Comparison of ENCODE assay signal across 18 cellular contexts in genomic region chr5:127876384-127876783, GRCh38.
A peak's percentile ranks its signal among the peaks of the same experiment; 100 is the strongest.
DNase-seq lines count a peak whose midpoint lies in the region; ATAC-seq and TF ChIP-seq lines count a peak whose summit lies in the region.
"Had no signal": no experiment of that assay in that cellular context is flagged by ENCODE, and none has a peak within 500 bp of the region (broad histone marks: within the 10 kb centered on the region; RNA-seq: fewer than 3 reads in every experiment).

No MANE protein-coding gene starts in this region.

- H3K9ac ChIP-seq in IMR-90 (ENCODE audit: low read depth, low read length): no peak overlapping the region

- ATAC-seq in IMR-90 (ENCODE audit: low read depth) (no peak), mucosa of descending colon (peak; percentile 51)

- no peak overlapping the region for H3K4me3 ChIP-seq in ACC112 (ENCODE audit: low read depth, low read length)
- H3K4me3 ChIP-seq in IMR-90 (ENCODE audit: insufficient read depth, low read depth, low read length): no peak overlapping the region
- no peak overlapping the region for H3K4me3 ChIP-seq in mucosa of descending colon
- H3K4me3 ChIP-seq: pancreas had no signal

- H3K9me1 ChIP-seq in IMR-90 (ENCODE audit: insufficient read depth, low read length): peaks cover 3% of the 10 kb centered on the region

- 100% methylated on average over 1 of the region's 3 CpGs; no CpG with 5 or more reads in 1 of the 2 experiments for WGBS in IMR-90 (ENCODE audit: extremely low coverage in 2 of 2, insufficient read length in 1 of 2), 2 experiments

- no peak overlapping the region for H2BK120ac ChIP-seq in IMR-90 (ENCODE audit: low read depth, low read length)

- H3K27me3 ChIP-seq in ACC112 (ENCODE audit: insufficient read depth, low read length): no peaks in the 10 kb centered on the region
- no peaks in the 10 kb centered on the region for H3K27me3 ChIP-seq in IMR-90 (ENCODE audit: control insufficient read depth, insufficient read depth, low read length)
- H3K27me3 ChIP-seq: pancreas had no signal

- H3K79me2 ChIP-seq in ACC112 (ENCODE audit: control insufficient read depth, insufficient read depth, low read length, unreplicated experiment): no peaks in the 10 kb centered on the region

- intact Hi-C loops in IMR-90 (cut with micrococcal nuclease): loop anchor here (5.0 kb wide), 1 partner anchor 314 kb away; no protein-coding TSS in a partner anchor
- intact Hi-C loops in mucosa of descending colon (cut with DNase I, micrococcal nuclease): loop anchor here in 1 of 2 donors (5.0 kb wide), 1 partner anchor 326 kb away; no protein-coding TSS in a partner anchor

- no peak overlapping the region for H3K27ac ChIP-seq in ACC112 (ENCODE audit: low read depth, low read length)
- no peak overlapping the region for H3K27ac ChIP-seq in IMR-90 (ENCODE audit: insufficient read depth, low read length)

- no peak for TF ChIP-seq POLR2A in IMR-90 (IDR thresholded peaks at IDR 0.05; ENCODE audit: low read depth, low read length)

- H3K9me3 ChIP-seq in IMR-90 (ENCODE audit: control insufficient read depth, insufficient read depth, low read length): no peaks in the 10 kb centered on the region
- no peaks in the 10 kb centered on the region for H3K9me3 ChIP-seq in mucosa of descending colon
- H3K9me3 ChIP-seq: Caco-2, pancreas had no signal

- H3K18ac ChIP-seq in IMR-90 (ENCODE audit: low read depth, low read length): no peak overlapping the region

- H3K79me1 ChIP-seq in IMR-90 (ENCODE audit: low read depth in 1 of 2, low read length in 2 of 2): no peaks in the 10 kb centered on the region

- H4K5ac ChIP-seq in IMR-90 (ENCODE audit: low read depth, low read length): no peak overlapping the region

- dilution Hi-C loops in IMR-90 (cut with HindIII; ENCODE audit: low sequenced_read_pairs, unreplicated experiment): no loop called here

- H2BK20ac ChIP-seq in IMR-90 (ENCODE audit: low read depth, low read length): no peak overlapping the region

- H3K4me1 Mint-ChIP-seq in endothelial cell (ENCODE audit: unreplicated experiment): peaks cover 16% of the 10 kb centered on the region
- H3K4me1 Mint-ChIP-seq: stimulated activated naive CD8-positive, alpha-beta T cell treated with anti-CD3 and anti-CD28 coated beads, Interleukin-15, amount 100 ng/mL, for 72 hours had no signal

- H3K9me3 Mint-ChIP-seq in endothelial cell (ENCODE audit: unreplicated experiment): no peaks in the 10 kb centered on the region
- H3K9me3 Mint-ChIP-seq: effector memory CD8-positive, alpha-beta T cell; stimulated activated naive CD8-positive, alpha-beta T cell treated with anti-CD3 and anti-CD28 coated beads, Interleukin-15, amount 100 ng/mL, for 72 hours had no signal

- H3K23ac ChIP-seq in IMR-90 (ENCODE audit: low read depth, low read length): no peak overlapping the region

- no peaks in the 10 kb centered on the region for H3K36me3 Mint-ChIP-seq in endothelial cell (ENCODE audit: low read depth, unreplicated experiment)
- H3K36me3 Mint-ChIP-seq: naive B cell had no signal

- no peak overlapping the region for H2AK9ac ChIP-seq in IMR-90 (replicated peaks; ENCODE audit: low read depth, low read length, poor library complexity)

- H3K4me1 ChIP-seq in ACC112 (ENCODE audit: control insufficient read depth, insufficient read depth, low read length, unreplicated experiment): peaks cover 29% of the 10 kb centered on the region
- H3K4me1 ChIP-seq in IMR-90 (ENCODE audit: control insufficient read depth, insufficient read depth, low read length): 0 out of 2 replicates have a peak, but pooled peaks cover 2% of the 10 kb centered on the region
- peaks cover 6% of the 10 kb centered on the region for H3K4me1 ChIP-seq in mucosa of descending colon (ENCODE audit: low read depth)
- H3K4me1 ChIP-seq: pancreas had no signal

- no peak overlapping the region for H2BK5ac ChIP-seq in IMR-90 (ENCODE audit: low read depth, low read length, poor library complexity, severe bottlenecking)

- H3K27ac Mint-ChIP-seq in endothelial cell (ENCODE audit: unreplicated experiment): no peak overlapping the region
- H3K27ac Mint-ChIP-seq: activated CD8-positive, alpha-beta T cell treated with anti-CD3 and anti-CD28 coated beads, Interleukin-2, amount 10 ng/mL, durations not matched to agents 7 days and 5 days; effector memory CD8-positive, alpha-beta T cell; naive B cell; stimulated activated naive CD8-positive, alpha-beta T cell treated with anti-CD3 and anti-CD28 coated beads, Interleukin-15, amount 100 ng/mL, for 72 hours had no signal

- no peak overlapping the region for H2AK5ac ChIP-seq in IMR-90 (ENCODE audit: low read depth, low read length)

- peaks cover 2% of the 10 kb centered on the region for H3K27me3 Mint-ChIP-seq in endothelial cell (ENCODE audit: unreplicated experiment)
- H3K27me3 Mint-ChIP-seq: stimulated activated naive CD8-positive, alpha-beta T cell treated with anti-CD3 and anti-CD28 coated beads, Interleukin-15, amount 100 ng/mL, for 72 hours had no signal

- no peak overlapping the region for H3K4me3 Mint-ChIP-seq in endothelial cell (ENCODE audit: unreplicated experiment)
- H3K4me3 Mint-ChIP-seq: activated CD8-positive, alpha-beta T cell treated with anti-CD3 and anti-CD28 coated beads, Interleukin-2, amount 10 ng/mL, durations not matched to agents 7 days and 5 days; effector memory CD8-positive, alpha-beta T cell; naive B cell; stimulated activated naive CD8-positive, alpha-beta T cell treated with anti-CD3 and anti-CD28 coated beads, Interleukin-15, amount 100 ng/mL, for 72 hours had no signal

- no peak overlapping the region for H3K4ac ChIP-seq in IMR-90 (ENCODE audit: low read depth, low read length)

- H2BK15ac ChIP-seq in IMR-90 (ENCODE audit: low read depth, low read length): no peak overlapping the region

- no peak for TF ChIP-seq CTCF in IMR-90 (conservative IDR thresholded peaks at IDR 0.05; ENCODE audit: low read depth, low read length)
- no peak for TF ChIP-seq CTCF in mucosa of descending colon (IDR thresholded peaks at IDR 0.05)
- TF ChIP-seq CTCF in endothelial cell (IDR thresholded peaks at IDR 0.05; ENCODE audit: unreplicated experiment): no peak

- DNase-seq in IMR-90 (no peak), astrocyte of the hippocampus (ENCODE audit: low read depth, low spot score) (peak; percentile 60), mucosa of descending colon (no peak), endothelial cell (ENCODE audit: low spot score) (no peak), activated T-cell treated with anti-CD3 and anti-CD28 coated beads for 4 hours (no peak), NAMALWA (ENCODE audit: low spot score) (no peak), NCI-H510A (lab: John Stamatoyannopoulos, UW) (no peak)
- DNase-seq: activated CD8-positive, alpha-beta T cell treated with anti-CD3 and anti-CD28 coated beads, Interleukin-2, amount 10 ng/mL, durations not matched to agents 7 days and 5 days; Caco-2; cerebellar nuclear complex; effector memory CD8-positive, alpha-beta T cell; NCI-H1048; NCI-H2081 treated with DMSO at 0.1 percent for 48 hours; NCI-H69; pancreas; stimulated activated naive CD8-positive, alpha-beta T cell treated with anti-CD3 and anti-CD28 coated beads, Interleukin-15, amount 100 ng/mL, for 72 hours had no signal

- no TSS peak for BruUV-seq in IMR-90 (replicated peaks; lab: Mats Ljungman, UMichigan)

- H3K56ac ChIP-seq in IMR-90 (ENCODE audit: extremely low read depth, insufficient read depth, low read length): no peak overlapping the region

- POLR2A ChIA-PET in IMR-90 (lab: Charles Lee; ENCODE audit: unreplicated experiment): no interaction called here

- H4K8ac ChIP-seq in IMR-90 (ENCODE audit: low read depth in 2 of 2, low read length in 2 of 2): no peak overlapping the region

- no peak for TF ChIP-seq RAD21 in IMR-90 (IDR thresholded peaks at IDR 0.05; ENCODE audit: low read length)

- no peak overlapping the region for H3K4me2 ChIP-seq in IMR-90 (ENCODE audit: low read depth, low read length)

- no peaks in the 10 kb centered on the region for H4K20me1 ChIP-seq in IMR-90 (ENCODE audit: insufficient read depth, low read length)

- H3K14ac ChIP-seq in IMR-90 (replicated peaks; ENCODE audit: low read depth, low read length): 0 out of 2 replicates have a peak overlapping the region, but pooled peaks have one; percentile 4

- no peak overlapping the region for H4K91ac ChIP-seq in IMR-90 (ENCODE audit: insufficient read depth, low read depth, low read length)

- in situ Hi-C loops in IMR-90 (cut with MboI; ENCODE audit: low sequenced_read_pairs): loop anchor here (25.0 kb wide), 1 partner anchor 314 kb away; no protein-coding TSS in a partner anchor

- CTCF ChIA-PET in IMR-90 (lab: Yijun Ruan, JAX): interaction anchor here (0.6 to 1.6 kb wide), 4 partner anchors 9 to 324 kb away, joined by 3 to 4 read pairs (median 3); no protein-coding TSS in a partner anchor

- no peaks in the 10 kb centered on the region for H3K36me3 ChIP-seq in ACC112 (ENCODE audit: insufficient read depth, low read length)
- H3K36me3 ChIP-seq in IMR-90 (ENCODE audit: control insufficient read depth, insufficient read depth, low read length): no peaks in the 10 kb centered on the region
- no peaks in the 10 kb centered on the region for H3K36me3 ChIP-seq in mucosa of descending colon (ENCODE audit: low read depth)
- H3K36me3 ChIP-seq: pancreas had no signal

- peak overlapping the region; percentile 41 for H2AFZ ChIP-seq in ACC112 (ENCODE audit: low read length, unreplicated experiment)
- H2AFZ ChIP-seq in IMR-90 (replicated peaks; ENCODE audit: low read length, poor library complexity): no peak overlapping the region

TF ChIP-seq in IMR-90, 13 proteins besides CTCF, POLR2A, EP300 and RAD21:
- TF ChIP-seq USF2 (IDR thresholded peaks at IDR 0.05; ENCODE audit: low read depth, low read length) (no peak), BHLHE40 (IDR thresholded peaks at IDR 0.05; ENCODE audit: low read depth, low read length) (no peak)
